Comparison of ENCODE assay signal across 15 cellular contexts in genomic region chr5:27316283-27316675, GRCh38.
DNase-seq lines count a peak whose midpoint lies in the region; ATAC-seq, FAIRE-seq and TF ChIP-seq lines count a peak whose summit lies in the region.
"Had no signal": no experiment of that assay in that cellular context is flagged by ENCODE, and none has a peak within 500 bp of the region (broad histone marks: within the 10 kb centered on the region; RNA-seq: fewer than 3 reads in every experiment).

No MANE protein-coding gene starts in this region.

- peak overlapping the region; percentile 37 for H3K4me3 Mint-ChIP-seq in osteocyte (ENCODE audit: unreplicated experiment)
- H3K4me3 Mint-ChIP-seq in activated CD4-positive, alpha-beta T cell treated with anti-CD3 and anti-CD28 coated beads for 36 hours, result no peak overlapping the region
- H3K4me3 Mint-ChIP-seq: stimulated activated naive CD8-positive, alpha-beta T cell treated with anti-CD3 and anti-CD28 coated beads, Interleukin-15, Interleukin-2, amounts not matched to agents 100 ng/mL and 50 ng/mL, for 24 hours had no signal

- CTCF ChIA-PET in activated CD4-positive, alpha-beta T cell treated with anti-CD3 and anti-CD28 coated beads for 36 hours (lab: Charles Lee), result no interaction called here

- H3K36me3 Mint-ChIP-seq in osteocyte (ENCODE audit: unreplicated experiment), result no peaks in the 10 kb centered on the region
- H3K36me3 Mint-ChIP-seq in activated CD4-positive, alpha-beta T cell treated with anti-CD3 and anti-CD28 coated beads for 36 hours (ENCODE audit: low read depth), result no peaks in the 10 kb centered on the region

- peak; percentile 99 for FAIRE-seq in H54 (lab: Jason Lieb, UNC)

- intact Hi-C loops in activated CD4-positive, alpha-beta T cell treated with anti-CD3 and anti-CD28 coated beads for 36 hours (cut with DNase I, micrococcal nuclease), result no loop called here
- intact Hi-C loops in testis (cut with DNase I; ENCODE audit: low total_unique reads), result no loop called here

- H3K9me3 ChIP-seq in fibroblast of lung (ENCODE audit: control insufficient read depth, insufficient read depth, low read depth, low read length) (no peaks in the 10 kb centered on the region), testis (no peaks in the 10 kb centered on the region)

- H3K27me3 Mint-ChIP-seq in osteocyte (ENCODE audit: unreplicated experiment), result no peaks in the 10 kb centered on the region
- H3K27me3 Mint-ChIP-seq in activated CD4-positive, alpha-beta T cell treated with anti-CD3 and anti-CD28 coated beads for 36 hours, result no peaks in the 10 kb centered on the region
- H3K27me3 Mint-ChIP-seq: stimulated activated naive CD8-positive, alpha-beta T cell treated with anti-CD3 and anti-CD28 coated beads, Interleukin-15, Interleukin-2, amounts not matched to agents 100 ng/mL and 50 ng/mL, for 24 hours had no signal

- H2AFZ ChIP-seq in fibroblast of lung (ENCODE audit: low read length), result no peak overlapping the region

- H3K4me2 ChIP-seq in fibroblast of lung (ENCODE audit: extremely low read depth, insufficient read depth, low read length), result no peak overlapping the region

- H3K4me3 ChIP-seq in fibroblast of lung (replicated peaks in 1 of 4; ENCODE audit: control extremely low read depth in 1 of 4, insufficient read depth in 1 of 4, low read depth in 3 of 4, low read length in 4 of 4) (no peak overlapping the region), testis (no peak overlapping the region)
- H3K4me3 ChIP-seq: left lung had no signal

- no peaks in the 10 kb centered on the region for H3K79me2 ChIP-seq in fibroblast of lung (ENCODE audit: control insufficient read depth, insufficient read depth, low read length)

- POLR2A ChIA-PET in activated CD4-positive, alpha-beta T cell treated with anti-CD3 and anti-CD28 coated beads for 36 hours (lab: Charles Lee), result no interaction called here

- H3K9me3 Mint-ChIP-seq in osteocyte (ENCODE audit: unreplicated experiment), result no peaks in the 10 kb centered on the region
- peaks cover 5% of the 10 kb centered on the region for H3K9me3 Mint-ChIP-seq in activated CD4-positive, alpha-beta T cell treated with anti-CD3 and anti-CD28 coated beads for 36 hours (ENCODE audit: low read depth)

- H3K4me1 ChIP-seq in fibroblast of lung (ENCODE audit: control insufficient read depth, extremely low read depth, insufficient read depth, low read length), result no peaks in the 10 kb centered on the region
- H3K4me1 ChIP-seq in testis, result no peaks in the 10 kb centered on the region
- H3K4me1 ChIP-seq: left lung had no signal

- no peaks in the 10 kb centered on the region for H4K20me1 ChIP-seq in fibroblast of lung (ENCODE audit: control insufficient read depth, extremely low read depth, insufficient read depth, low read length)

- H3K36me3 ChIP-seq in fibroblast of lung (ENCODE audit: control insufficient read depth, insufficient read depth, low read length), result no peaks in the 10 kb centered on the region
- no peaks in the 10 kb centered on the region for H3K36me3 ChIP-seq in testis (ENCODE audit: low read depth, missing control alignments)
- H3K36me3 ChIP-seq: left lung had no signal

- no peak overlapping the region for H3K27ac ChIP-seq in fibroblast of lung (ENCODE audit: insufficient read depth, low read length)
- H3K27ac ChIP-seq in testis, result no peak overlapping the region
- H3K27ac ChIP-seq: left lung had no signal

- WGBS in testis, 2 donors, result 67 to 71% methylated on average over 2 of the region's 2 CpGs

- TF ChIP-seq CTCF in fibroblast of lung (conservative IDR thresholded peaks at IDR 0.05 in 1 of 2, IDR thresholded peaks at IDR 0.05 in 1 of 2; ENCODE audit: low read depth in 1 of 2, low read length in 2 of 2) (no peak), osteocyte (IDR thresholded peaks at IDR 0.05) (no peak), testis (IDR thresholded peaks at IDR 0.05) (no peak)

- no peak for ATAC-seq in activated CD4-positive, alpha-beta T cell treated with anti-CD3 and anti-CD28 coated beads for 36 hours

- H3K9ac ChIP-seq in fibroblast of lung (ENCODE audit: insufficient read depth, low read length), result no peak overlapping the region

- peaks cover 22% of the 10 kb centered on the region for H3K4me1 Mint-ChIP-seq in osteocyte (ENCODE audit: unreplicated experiment)
- no peaks in the 10 kb centered on the region for H3K4me1 Mint-ChIP-seq in activated CD4-positive, alpha-beta T cell treated with anti-CD3 and anti-CD28 coated beads for 36 hours

- DNase-seq in H54 (ENCODE audit: insufficient read length, low spot score) (peak; percentile 14), RPMI7951 (ENCODE audit: low read depth) (peak; percentile 85), fibroblast of lung (ENCODE audit: low read depth in 2 of 2) (peak; percentile 61 to 89), osteocyte (ENCODE audit: extremely low spot score, unreplicated experiment) (no peak), testis (no peak), NCI-H82 (lab: John Stamatoyannopoulos, UW) (no peak), cerebellar nuclear complex (lab: John Stamatoyannopoulos, UW) (no peak)
- no peak for DNase-seq in activated CD4-positive, alpha-beta T cell treated with anti-CD3 and anti-CD28 coated beads for 36 hours
- DNase-seq: activated CD4-positive, CD25-positive, alpha-beta regulatory T cell treated with anti-CD3 and anti-CD28 coated beads, Interleukin-2, amount 50 U/mL, for 72 hours; Calu3; KBM-7; left lung; posterior cingulate gyrus; stimulated activated CD4-positive, alpha-beta T cell treated with anti-CD3 and anti-CD28 coated beads, Interleukin-2, amount 100 ng/mL, for 48 hours had no signal

- TF ChIP-seq POLR2A in H54 (IDR thresholded peaks at IDR 0.05; ENCODE audit: low read depth, low read length) (no peak), testis (IDR thresholded peaks at IDR 0.05) (no peak)

- H3K27me3 ChIP-seq in fibroblast of lung (ENCODE audit: control insufficient read depth, insufficient read depth, low read length) (no peaks in the 10 kb centered on the region), testis (no peaks in the 10 kb centered on the region)
- H3K27me3 ChIP-seq: left lung had no signal

- peak overlapping the region; percentile 89 for H3K27ac Mint-ChIP-seq in osteocyte (ENCODE audit: unreplicated experiment)
- no peak overlapping the region for H3K27ac Mint-ChIP-seq in activated CD4-positive, alpha-beta T cell treated with anti-CD3 and anti-CD28 coated beads for 36 hours
- H3K27ac Mint-ChIP-seq: stimulated activated naive CD8-positive, alpha-beta T cell treated with anti-CD3 and anti-CD28 coated beads, Interleukin-15, Interleukin-2, amounts not matched to agents 100 ng/mL and 50 ng/mL, for 24 hours had no signal

Comparison
In these comparisons a context has a peak if more than half of its experiments do, and no peak if none do; other contexts are left out.
1. DNase-seq: peak in H54 (single experiment), RPMI7951 (single experiment) and fibroblast of lung (2 of 2); none in osteocyte (single experiment), activated CD4-positive, alpha-beta T cell treated with anti-CD3 and anti-CD28 coated beads for 36 hours (single experiment), testis (single experiment), NCI-H82 (single experiment) and cerebellar nuclear complex (0 of 2).